20 cellular contexts compared by ENCODE assay signal in genomic region chr4:8404791-8405515, GRCh38.
"Had no signal": no experiment of that assay in that cellular context is flagged by ENCODE, and none has a peak within 500 bp of the region (broad histone marks: within the 10 kb centered on the region; RNA-seq: fewer than 3 reads in every experiment).

No MANE protein-coding gene starts in this region.

- H3K27me3 ChIP-seq: dorsolateral prefrontal cortex, neural progenitor cell, thyroid gland, uterus had no signal

- H3K4me1 ChIP-seq: neural progenitor cell had no signal

- H3K36me3 Mint-ChIP-seq: activated naive CD8-positive, alpha-beta T cell treated with anti-CD3 and anti-CD28 coated beads, Interleukin-2, amount 10 ng/mL, durations not matched to agents 7 days and 5 days had no signal

- H3K36me3 ChIP-seq: neural progenitor cell, uterus had no signal

- ATAC-seq: left lobe of liver, sciatic nerve, SK-N-SH treated with all-trans-retinoic acid at 6 μM for 48 hours had no signal

- H3K4me1 Mint-ChIP-seq: endodermal cell had no signal

- H3K4me3 Mint-ChIP-seq: activated CD4-positive, alpha-beta T cell treated with anti-CD3 and anti-CD28 coated beads, Interleukin-2, amount 10 ng/mL, durations not matched to agents 7 days and 5 days; activated naive CD8-positive, alpha-beta T cell treated with anti-CD3 and anti-CD28 coated beads, Interleukin-2, amount 10 ng/mL, durations not matched to agents 7 days and 5 days; endodermal cell; neural progenitor cell had no signal

- H3K27me3 Mint-ChIP-seq: activated CD4-positive, alpha-beta T cell treated with anti-CD3 and anti-CD28 coated beads, Interleukin-2, amount 10 ng/mL, durations not matched to agents 7 days and 5 days; activated naive CD8-positive, alpha-beta T cell treated with anti-CD3 and anti-CD28 coated beads, Interleukin-2, amount 10 ng/mL, durations not matched to agents 7 days and 5 days had no signal

- H3K9me3 Mint-ChIP-seq: activated CD4-positive, alpha-beta T cell treated with anti-CD3 and anti-CD28 coated beads, Interleukin-2, amount 10 ng/mL, durations not matched to agents 7 days and 5 days; activated naive CD8-positive, alpha-beta T cell treated with anti-CD3 and anti-CD28 coated beads, Interleukin-2, amount 10 ng/mL, durations not matched to agents 7 days and 5 days had no signal

- FAIRE-seq: colon, kidney had no signal

- H3K4me2 ChIP-seq: neural progenitor cell had no signal

- H3K4me3 ChIP-seq: dorsolateral prefrontal cortex, neural progenitor cell, thyroid gland, uterus had no signal

- H3K27ac Mint-ChIP-seq: activated naive CD8-positive, alpha-beta T cell treated with anti-CD3 and anti-CD28 coated beads, Interleukin-2, amount 10 ng/mL, durations not matched to agents 7 days and 5 days; endodermal cell had no signal

- H3K27ac ChIP-seq: dorsolateral prefrontal cortex, neural progenitor cell, thyroid gland, uterus had no signal

- H3K9me3 ChIP-seq: thyroid gland, uterus had no signal

- DNase-seq: activated CD4-positive, alpha-beta T cell treated with anti-CD3 and anti-CD28 coated beads, Interleukin-2, amount 10 ng/mL, durations not matched to agents 7 days and 5 days; activated naive CD8-positive, alpha-beta T cell treated with anti-CD3 and anti-CD28 coated beads, Interleukin-2, amount 10 ng/mL, durations not matched to agents 7 days and 5 days; activated T-cell treated with anti-CD3 and anti-CD28 coated beads for 4 hours; amygdala; caudate nucleus; endodermal cell; foreskin melanocyte; kidney; mammary epithelial cell; stimulated activated naive CD4-positive, alpha-beta T cell; T-helper 1 cell; T1000; thyroid gland; uterus had no signal

- H3K9ac ChIP-seq: neural progenitor cell had no signal
